In genomic region chr3:47416041-47416440, GRCh38 we compare ENCODE assay signal across 14 cellular contexts. TPM values are rescaled to one million over a fixed set of nuclear protein-coding genes. Genes with fewer than 3 reads are reported as not detected.
DNase-seq lines count a peak whose midpoint lies in the region; ATAC-seq and TF ChIP-seq lines count a peak whose summit lies in the region.
"Had no signal": no experiment of that assay in that cellular context is flagged by ENCODE, and none has a peak within 500 bp of the region (broad histone marks: within the 10 kb centered on the region; RNA-seq: fewer than 3 reads in every experiment).

No MANE protein-coding gene starts in this region.

- no peaks in the 10 kb centered on the region for H3K4me1 ChIP-seq in mucosa of descending colon (ENCODE audit: low read depth)

- DNase-seq in AG08396 (ENCODE audit: low spot score) (peak; percentile 13), GM13977 (ENCODE audit: low spot score) (peak; percentile 28), mucosa of descending colon (peak in 1 of 3 donors; percentile 53), COLO668 (lab: John Stamatoyannopoulos, UW; ENCODE audit: unreplicated experiment) (no peak)
- no peak for DNase-seq in activated naive CD8-positive, alpha-beta T cell treated with anti-CD3 and anti-CD28 coated beads for 36 hours
- no peak for DNase-seq in CD4-positive, alpha-beta T cell
- DNase-seq: effector CD4-positive, alpha-beta T cell; Kasumi-1; NCI-H1436 had no signal

- intact Hi-C loops in mucosa of descending colon (cut with DNase I, micrococcal nuclease) = no loop called here
- intact Hi-C loops in CD4-positive, alpha-beta T cell (cut with DNase I, micrococcal nuclease) = no loop called here

- peaks cover 5% of the 10 kb centered on the region for H3K36me3 Mint-ChIP-seq in activated naive CD8-positive, alpha-beta T cell treated with anti-CD3 and anti-CD28 coated beads for 36 hours
- peaks cover 63% of the 10 kb centered on the region for H3K36me3 Mint-ChIP-seq in CD4-positive, alpha-beta T cell (ENCODE audit: low read depth)

- peaks cover 10% of the 10 kb centered on the region for H3K36me3 ChIP-seq in mucosa of descending colon (ENCODE audit: low read depth)

- no peak overlapping the region for H3K4me3 Mint-ChIP-seq in activated naive CD8-positive, alpha-beta T cell treated with anti-CD3 and anti-CD28 coated beads for 36 hours
- H3K4me3 Mint-ChIP-seq in CD4-positive, alpha-beta T cell = no peak overlapping the region

- POLR2A ChIA-PET in CD4-positive, alpha-beta T cell (lab: Charles Lee) = interaction anchor here (1.4 kb wide), 1 partner anchor 35 kb away, joined by 3 read pairs; the partner anchor contains the start of gene PTPN23

- CTCF ChIA-PET in CD4-positive, alpha-beta T cell (lab: Charles Lee) = no interaction called here

- H3K4me1 Mint-ChIP-seq in activated naive CD8-positive, alpha-beta T cell treated with anti-CD3 and anti-CD28 coated beads for 36 hours = peaks cover 5% of the 10 kb centered on the region
- peaks cover 4% of the 10 kb centered on the region for H3K4me1 Mint-ChIP-seq in CD4-positive, alpha-beta T cell (ENCODE audit: low read depth)

- ATAC-seq in mucosa of descending colon (peak; percentile 44), GM21529 (IDR thresholded peaks at IDR 0.05; ENCODE audit: unreplicated experiment) (no peak), HG03039 (IDR thresholded peaks at IDR 0.05; ENCODE audit: unreplicated experiment) (no peak)
- no peak for ATAC-seq in CD4-positive, alpha-beta T cell (ENCODE audit: poor library complexity)
- ATAC-seq: Right ventricle myocardium inferior had no signal

- TF ChIP-seq CTCF in GM13977 (IDR thresholded peaks at IDR 0.05; ENCODE audit: extremely low read depth, insufficient read depth, missing control alignments) = no peak
- TF ChIP-seq CTCF in mucosa of descending colon (IDR thresholded peaks at IDR 0.05) = no peak
- no peak for TF ChIP-seq CTCF in CD4-positive, alpha-beta T cell (IDR thresholded peaks at IDR 0.05)

- H3K27me3 ChIP-seq in CD4-positive, alpha-beta T cell (ENCODE audit: control insufficient read depth, insufficient read depth, low read length) = no peaks in the 10 kb centered on the region
- H3K27me3 ChIP-seq: upper lobe of left lung had no signal

- in situ Hi-C loops in GM13977 (cut with MboI; ENCODE audit: low pct_unique_long_range_greater_than_20kb, low sequenced_read_pairs, unreplicated experiment) = loop anchor here (25.0 kb wide), 1 partner anchor 371 kb away; the partner anchor contains the start of gene SMARCC1

- H3K27ac ChIP-seq in CD4-positive, alpha-beta T cell (ENCODE audit: low read depth, low read length) = no peak overlapping the region
- H3K27ac ChIP-seq: upper lobe of left lung had no signal

- H3K27ac Mint-ChIP-seq in activated naive CD8-positive, alpha-beta T cell treated with anti-CD3 and anti-CD28 coated beads for 36 hours = peak overlapping the region; percentile 58
- H3K27ac Mint-ChIP-seq in CD4-positive, alpha-beta T cell = no peak overlapping the region
- H3K27ac Mint-ChIP-seq: activated T-helper 2 cell treated with anti-CD3 and anti-CD28 coated beads, Interferon-gamma antibody, Interleukin-2, Interleukin-4, amounts not matched to agents 10 μg/mL and 5 μg/mL and 100 μg/mL, durations not matched to agents 14 hours and 24 hours and 36 hours had no signal

- no peaks in the 10 kb centered on the region for H3K27me3 Mint-ChIP-seq in activated naive CD8-positive, alpha-beta T cell treated with anti-CD3 and anti-CD28 coated beads for 36 hours
- no peaks in the 10 kb centered on the region for H3K27me3 Mint-ChIP-seq in CD4-positive, alpha-beta T cell

- H3K4me3 ChIP-seq in mucosa of descending colon = no peak overlapping the region
- H3K4me3 ChIP-seq: upper lobe of left lung had no signal

- no peaks in the 10 kb centered on the region for H3K9me3 Mint-ChIP-seq in activated naive CD8-positive, alpha-beta T cell treated with anti-CD3 and anti-CD28 coated beads for 36 hours
- H3K9me3 Mint-ChIP-seq in CD4-positive, alpha-beta T cell = no peaks in the 10 kb centered on the region
- H3K9me3 Mint-ChIP-seq: activated T-helper 2 cell treated with anti-CD3 and anti-CD28 coated beads, Interferon-gamma antibody, Interleukin-2, Interleukin-4, amounts not matched to agents 10 μg/mL and 5 μg/mL and 100 μg/mL, durations not matched to agents 14 hours and 24 hours and 36 hours had no signal

- H3K9me3 ChIP-seq in mucosa of descending colon = no peaks in the 10 kb centered on the region
- H3K9me3 ChIP-seq in CD4-positive, alpha-beta T cell (ENCODE audit: control insufficient read depth, low read length) = no peaks in the 10 kb centered on the region
- H3K9me3 ChIP-seq: upper lobe of left lung had no signal

RNA-seq across cellular contexts. Expression of gene PTPN23, which starts 35.2 kb away (rescaled TPM):
- total RNA-seq in activated naive CD8-positive, alpha-beta T cell treated with anti-CD3 and anti-CD28 coated beads for 36 hours = 10 to 100 TPM; 25.9 to 30.3 TPM
- total RNA-seq in mucosa of descending colon = 10 to 100 TPM; 36.7 to 48.2 (median 43.6) TPM
- total RNA-seq in CD4-positive, alpha-beta T cell = 10 to 100 TPM; 27.3 to 35.7 TPM

RNA-seq across cellular contexts. Expression of gene SCAP, which starts 59.7 kb away (rescaled TPM):
- 10 to 100 TPM; 58.3 to 58.4 TPM for total RNA-seq in activated naive CD8-positive, alpha-beta T cell treated with anti-CD3 and anti-CD28 coated beads for 36 hours
- total RNA-seq in mucosa of descending colon = 100 to 1,000 TPM; 107 to 151 (median 115) TPM
- 10 to 100 TPM; 58.3 to 60.3 TPM for total RNA-seq in CD4-positive, alpha-beta T cell

Comparison
In these comparisons a context has a peak if more than half of its experiments do, and no peak if none do; other contexts are left out.
1. DNase-seq: peak in AG08396 (single experiment) and GM13977 (single experiment); none in activated naive CD8-positive, alpha-beta T cell treated with anti-CD3 and anti-CD28 coated beads for 36 hours (single experiment), CD4-positive, alpha-beta T cell (0 of 10) and COLO668 (single experiment).